37 cellular contexts compared by ENCODE assay signal in genomic region chr13:106772202-106772601, GRCh38.
"Had no signal": no experiment of that assay in that cellular context is flagged by ENCODE, and none has a peak within 500 bp of the region (broad histone marks: within the 10 kb centered on the region; RNA-seq: fewer than 3 reads in every experiment).

No MANE protein-coding gene starts in this region.

- H3K36me3 ChIP-seq: MG63 had no signal

- H3K4me3 ChIP-seq: MG63, PC-9 had no signal

- H3K27ac Mint-ChIP-seq: activated CD4-positive, alpha-beta T cell treated with anti-CD3 and anti-CD28 coated beads for 36 hours; activated CD4-positive, alpha-beta T cell treated with anti-CD3 and anti-CD28 coated beads, Interleukin-2, amount 10 ng/mL, durations not matched to agents 7 days and 5 days; activated CD8-positive, alpha-beta T cell treated with anti-CD3 and anti-CD28 coated beads, Interleukin-2, amount 10 ng/mL, durations not matched to agents 7 days and 5 days; activated naive CD4-positive, alpha-beta T cell treated with anti-CD3 and anti-CD28 coated beads, Interleukin-2, amount 10 ng/mL, durations not matched to agents 7 days and 5 days; activated naive CD8-positive, alpha-beta T cell; activated naive CD8-positive, alpha-beta T cell treated with anti-CD3 and anti-CD28 coated beads, Interleukin-2, amount 50 U/mL, for 24 hours; activated T-helper 1 cell treated with anti-CD3 and anti-CD28 coated beads, Interleukin-12 subunit alpha, Interleukin-12 subunit beta, Interleukin-2, Interleukin-4 antibody, amounts not matched to agents 30 ng/mL and 10 ng/mL and 1 ng/mL, durations not matched to agents 14 hours and 24 hours and 36 hours; brain had no signal

- H3K9me3 Mint-ChIP-seq: activated CD4-positive, alpha-beta T cell treated with anti-CD3 and anti-CD28 coated beads, Interleukin-2, amount 10 ng/mL, durations not matched to agents 7 days and 5 days had no signal

- DNase-seq: activated CD4-positive, alpha-beta T cell treated with anti-CD3 and anti-CD28 coated beads for 36 hours; activated CD4-positive, alpha-beta T cell treated with anti-CD3 and anti-CD28 coated beads, Interleukin-2, amount 10 ng/mL, durations not matched to agents 7 days and 5 days; activated CD4-positive, alpha-beta T cell treated with anti-CD3 and anti-CD28 coated beads, Interleukin-2, amount 50 U/mL, for 48 hours; activated CD8-positive, alpha-beta memory T cell treated with anti-CD3 and anti-CD28 coated beads, Interleukin-2, amount 50 U/mL, for 4 hours; activated CD8-positive, alpha-beta T cell treated with anti-CD3 and anti-CD28 coated beads, Interleukin-2, amount 10 ng/mL, durations not matched to agents 7 days and 5 days; activated effector memory CD4-positive, alpha-beta T cell treated with Interleukin-2 at 50 U/mL for 16 hours; activated naive CD4-positive, alpha-beta T cell treated with anti-CD3 and anti-CD28 coated beads, Interleukin-2, amount 10 ng/mL, durations not matched to agents 7 days and 5 days; activated naive CD8-positive, alpha-beta T cell treated with anti-CD3 and anti-CD28 coated beads, Interleukin-2, amount 50 U/mL, for 24 hours; activated T-cell treated with anti-CD3 and anti-CD28 coated beads for 4 hours; activated T-cell treated with anti-CD3 and anti-CD28 coated beads, Interleukin-2, amount 50 U/mL, for 4 hours; anterior cingulate cortex; central memory CD4-positive, alpha-beta T cell; Kasumi-1; KG1; MG63; NCI-H1048; NCI-H1105 treated with DMSO at 0.1 percent for 48 hours; NCI-H1436; NCI-H1694; NCI-H1930; NCI-H2081 treated with DMSO at 0.1 percent for 48 hours; NCI-H345; NCI-H526; NCI-H748 treated with DMSO at 0.1 percent for 48 hours; NK-92 treated with Interleukin-12 subunit alpha and Interleukin-12 subunit beta, amount 100 ng/mL, for 24 hours; PC-9; SIG-M5; SW 1271; T-helper 1 cell; T-helper 2 cell; T-helper 9 cell had no signal

- H3K27me3 ChIP-seq: MG63 had no signal

- H3K27me3 Mint-ChIP-seq: activated CD4-positive, alpha-beta T cell treated with anti-CD3 and anti-CD28 coated beads for 36 hours; activated CD4-positive, alpha-beta T cell treated with anti-CD3 and anti-CD28 coated beads, Interleukin-2, amount 10 ng/mL, durations not matched to agents 7 days and 5 days; activated naive CD4-positive, alpha-beta T cell treated with anti-CD3 and anti-CD28 coated beads, Interleukin-2, amount 10 ng/mL, durations not matched to agents 7 days and 5 days; activated naive CD8-positive, alpha-beta T cell treated with anti-CD3 and anti-CD28 coated beads, Interleukin-2, amount 50 U/mL, for 24 hours had no signal

- H3K27ac ChIP-seq: PC-9, RWPE1, VCaP had no signal

- H3K4me3 Mint-ChIP-seq: activated CD4-positive, alpha-beta T cell treated with anti-CD3 and anti-CD28 coated beads for 36 hours; activated CD4-positive, alpha-beta T cell treated with anti-CD3 and anti-CD28 coated beads, Interleukin-2, amount 10 ng/mL, durations not matched to agents 7 days and 5 days; activated CD8-positive, alpha-beta T cell treated with anti-CD3 and anti-CD28 coated beads, Interleukin-2, amount 10 ng/mL, durations not matched to agents 7 days and 5 days; activated naive CD4-positive, alpha-beta T cell treated with anti-CD3 and anti-CD28 coated beads, Interleukin-2, amount 10 ng/mL, durations not matched to agents 7 days and 5 days; activated naive CD8-positive, alpha-beta T cell; activated naive CD8-positive, alpha-beta T cell treated with anti-CD3 and anti-CD28 coated beads, Interleukin-2, amount 50 U/mL, for 24 hours; activated T-cell treated with anti-CD3 and anti-CD28 coated beads, Interleukin-2, amount 50 U/mL, for 4 hours; activated T-helper 1 cell treated with anti-CD3 and anti-CD28 coated beads, Interleukin-12 subunit alpha, Interleukin-12 subunit beta, Interleukin-2, Interleukin-4 antibody, amounts not matched to agents 30 ng/mL and 10 ng/mL and 1 ng/mL, durations not matched to agents 14 hours and 24 hours and 36 hours; brain had no signal

- H3K9me3 ChIP-seq: MG63 had no signal

- H3K4me1 Mint-ChIP-seq: activated CD4-positive, alpha-beta T cell treated with anti-CD3 and anti-CD28 coated beads for 36 hours; activated CD4-positive, alpha-beta T cell treated with anti-CD3 and anti-CD28 coated beads, Interleukin-2, amount 10 ng/mL, durations not matched to agents 7 days and 5 days; activated naive CD4-positive, alpha-beta T cell treated with anti-CD3 and anti-CD28 coated beads, Interleukin-2, amount 10 ng/mL, durations not matched to agents 7 days and 5 days; activated naive CD8-positive, alpha-beta T cell treated with anti-CD3 and anti-CD28 coated beads, Interleukin-2, amount 50 U/mL, for 24 hours; brain had no signal

- ATAC-seq: activated CD4-positive, alpha-beta T cell treated with anti-CD3 and anti-CD28 coated beads for 36 hours; activated CD8-positive, alpha-beta T cell treated with anti-CD3 and anti-CD28 coated beads, Interleukin-2, amount 10 ng/mL, durations not matched to agents 7 days and 5 days; activated naive CD8-positive, alpha-beta T cell treated with anti-CD3 and anti-CD28 coated beads, Interleukin-2, amount 50 U/mL, for 24 hours; activated T-cell treated with anti-CD3 and anti-CD28 coated beads, Interleukin-2, amount 50 U/mL, for 4 hours; Right ventricle myocardium inferior had no signal

- H3K4me2 ChIP-seq: PC-9 had no signal

- H3K36me3 Mint-ChIP-seq: activated naive CD4-positive, alpha-beta T cell treated with anti-CD3 and anti-CD28 coated beads, Interleukin-2, amount 10 ng/mL, durations not matched to agents 7 days and 5 days; activated naive CD8-positive, alpha-beta T cell; brain had no signal

- H2AFZ ChIP-seq: PC-9 had no signal
